Comparison of ENCODE assay signal across 16 cellular contexts in the genomic region with DNA sequence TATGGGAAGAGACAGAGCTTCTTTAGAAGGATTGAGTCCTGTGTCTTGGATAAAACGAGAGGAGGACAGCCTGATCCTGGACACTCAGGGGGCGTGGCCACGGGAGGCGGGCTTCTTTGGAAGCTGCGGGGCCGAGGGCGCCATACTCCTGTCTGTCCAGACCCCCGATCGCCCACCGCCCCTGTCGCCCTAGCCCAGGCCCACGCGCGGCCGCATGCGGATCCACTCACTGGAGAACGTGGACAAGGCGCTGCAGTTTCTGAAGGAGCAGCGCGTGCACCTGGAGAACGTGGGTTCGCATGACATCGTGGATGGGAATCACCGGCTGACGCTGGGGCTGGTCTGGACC. TPM values are rescaled to one million over a fixed set of nuclear protein-coding genes. Genes with fewer than 3 reads are reported as not detected.
A peak's percentile ranks its signal among the peaks of the same experiment; 100 is the strongest.
DNase-seq lines count a peak whose midpoint lies in the region; ATAC-seq, FAIRE-seq and TF ChIP-seq lines count a peak whose summit lies in the region.
"Had no signal": no experiment of that assay in that cellular context is flagged by ENCODE, and none has a peak within 500 bp of the region (broad histone marks: within the 10 kb centered on the region; RNA-seq: fewer than 3 reads in every experiment).

No MANE protein-coding gene starts in this region.

- H3K27me3 Mint-ChIP-seq in activated CD8-positive, alpha-beta memory T cell treated with anti-CD3 and anti-CD28 coated beads, Interleukin-2, amount 10 ng/mL, durations not matched to agents 7 days and 5 days, result peaks cover 18% of the 10 kb centered on the region

- TF ChIP-seq POLR2A in H1 (IDR thresholded peaks at IDR 0.05; ENCODE audit: control extremely low read depth in 1 of 2, low read depth in 2 of 2, low read length in 2 of 2) (no peak), testis (IDR thresholded peaks at IDR 0.05) (no peak)

- WGBS in H1 (ENCODE audit: extremely low coverage in 1 of 2, insufficient coverage in 1 of 2, insufficient read length in 1 of 2, insufficient replicate concordance in 2 of 2, low coverage in 1 of 2, low lambda C conversion rate in 2 of 2, missing lambda C conversion rate in 1 of 2), 2 experiments, result 91% methylated on average over 25 of the region's 25 CpGs; no CpG with 5 or more reads in 1 of the 2 experiments
- WGBS in testis, 2 donors, result 56 to 58% methylated on average over 25 of the region's 25 CpGs

- POLR2A ChIA-PET in H1 (lab: Charles Lee; ENCODE audit: partially characterized antibody), result no interaction called here

- no peaks in the 10 kb centered on the region for H3K9me3 Mint-ChIP-seq in activated CD8-positive, alpha-beta memory T cell treated with anti-CD3 and anti-CD28 coated beads, Interleukin-2, amount 10 ng/mL, durations not matched to agents 7 days and 5 days (ENCODE audit: low read depth)

- H2BK12ac ChIP-seq in H1 (ENCODE audit: low read depth, low read length), result 0 out of 2 replicates have a peak overlapping the region, but pooled peaks have one; percentile 68

- no peak for DNase-seq in BE2C
- peak; percentile 75 for DNase-seq in H7
- DNase-seq in H1 (ENCODE audit: low read depth in 1 of 2, low spot score in 2 of 2), result no peak
- DNase-seq in testis, result peak; percentile 28
- no peak for DNase-seq in activated CD8-positive, alpha-beta memory T cell treated with anti-CD3 and anti-CD28 coated beads, Interleukin-2, amount 10 ng/mL, durations not matched to agents 7 days and 5 days
- no peak for DNase-seq in GM10266 (ENCODE audit: extremely low spot score)
- DNase-seq: DMS153, DND-41, GF-D8, GM23248, HCEC 1CT, Karpas-422 had no signal

- H3K4me1 Mint-ChIP-seq in activated CD8-positive, alpha-beta memory T cell treated with anti-CD3 and anti-CD28 coated beads, Interleukin-2, amount 10 ng/mL, durations not matched to agents 7 days and 5 days, result peaks cover 6% of the 10 kb centered on the region

- H4K91ac ChIP-seq in H1 (replicated peaks; ENCODE audit: insufficient read length, low read length), result no peak overlapping the region

- no peaks in the 10 kb centered on the region for H4K20me1 ChIP-seq in H1 (replicated peaks in 1 of 2; ENCODE audit: control insufficient read depth in 1 of 2, insufficient read depth in 2 of 2, low read length in 2 of 2)

- H3K4ac ChIP-seq in H1 (replicated peaks; ENCODE audit: insufficient read length, low read depth, low read length), result no peak overlapping the region

- no peak for FAIRE-seq in H1 (lab: Jason Lieb, UNC)
- FAIRE-seq: A204.1, D721Med had no signal

- no peak overlapping the region for H3K18ac ChIP-seq in H1 (ENCODE audit: extremely low read depth, low read length)

- CTCF ChIA-PET in H1 (lab: Charles Lee; ENCODE audit: partially characterized antibody), result interaction anchor here (1.4 to 2.3 kb wide), 4 partner anchors 11 to 61 kb away, joined by 4 to 11 read pairs (median 6); no protein-coding TSS in a partner anchor
- CTCF ChIA-PET in activated CD8-positive, alpha-beta memory T cell treated with anti-CD3 and anti-CD28 coated beads, Interleukin-2, amount 10 ng/mL, durations not matched to agents 7 days and 5 days (lab: Charles Lee), result interaction anchor here (0.5 to 2.0 kb wide), 2 partner anchors 142 to 145 kb away, joined by 3 to 4 read pairs; no protein-coding TSS in a partner anchor

- no peak overlapping the region for H3K27ac Mint-ChIP-seq in activated CD8-positive, alpha-beta memory T cell treated with anti-CD3 and anti-CD28 coated beads, Interleukin-2, amount 10 ng/mL, durations not matched to agents 7 days and 5 days

- intact Hi-C loops in testis (cut with DNase I; ENCODE audit: low total_unique reads), result no loop called here

- H3K27me3 ChIP-seq in BE2C (no peaks in the 10 kb centered on the region), H7 (ENCODE audit: control insufficient read depth, insufficient read depth, low read length) (peaks cover 20% of the 10 kb centered on the region), H1 (replicated peaks in 1 of 4; ENCODE audit: control insufficient read depth in 3 of 4, extremely low read depth in 1 of 4, insufficient read depth in 3 of 4, low read length in 3 of 4) (peaks cover 0 to 3% (median 1%) of the 10 kb centered on the region in 4 experiments; a peak in 3 of 7 replicates), testis (no peaks in the 10 kb centered on the region)

- H3K4me1 ChIP-seq in BE2C, result no peaks in the 10 kb centered on the region
- peaks cover 0 to 5% (median 0%) of the 10 kb centered on the region in 4 experiments; a peak in 1 of 7 replicates for H3K4me1 ChIP-seq in H1 (replicated peaks in 1 of 4; ENCODE audit: control insufficient read depth in 3 of 4, insufficient read depth in 4 of 4, low read length in 3 of 4)
- no peaks in the 10 kb centered on the region for H3K4me1 ChIP-seq in testis

- no peaks in the 10 kb centered on the region for H3K79me2 ChIP-seq in H1 (ENCODE audit: control insufficient read depth in 1 of 2, insufficient read depth in 2 of 2, low read length in 2 of 2)

- H3K4me3 ChIP-seq in BE2C (ENCODE audit: low read depth, low read length) (peak overlapping the region; percentile 15; the same call in 1 of the 2 replicates), H7 (ENCODE audit: insufficient read depth, low read depth, low read length) (peak overlapping the region; percentile 32; the same call in 1 of the 2 replicates), H1 (ENCODE audit: extremely low read depth in 1 of 4, insufficient read depth in 2 of 4, low read depth in 3 of 4, low read length in 4 of 4) (no peak overlapping the region), testis (peak overlapping the region in 1 of 2 donors; percentile 23)
- H3K4me3 ChIP-seq: GM23248 had no signal

- H3K36me3 Mint-ChIP-seq in activated CD8-positive, alpha-beta memory T cell treated with anti-CD3 and anti-CD28 coated beads, Interleukin-2, amount 10 ng/mL, durations not matched to agents 7 days and 5 days, result no peaks in the 10 kb centered on the region

- no peaks in the 10 kb centered on the region for H3K9me3 ChIP-seq in BE2C
- 0 out of 4 replicates have a peak, but pooled peaks cover 0 to 2% of the 10 kb centered on the region in 2 experiments for H3K9me3 ChIP-seq in H1 (ENCODE audit: insufficient read depth in 2 of 2, low read depth in 1 of 2, low read length in 1 of 2)
- no peaks in the 10 kb centered on the region for H3K9me3 ChIP-seq in testis

- no peak overlapping the region for H3K56ac ChIP-seq in H1 (replicated peaks; ENCODE audit: insufficient read length, low read depth, low read length)

- H2AFZ ChIP-seq in H1 (ENCODE audit: low read length), result no peak overlapping the region
- H2AFZ ChIP-seq: GM23248 had no signal

- no peak overlapping the region; the same call in 1 of the 2 replicates for H4K8ac ChIP-seq in H1 (ENCODE audit: extremely low read depth, insufficient read depth, low read length)

- peaks cover 1% of the 10 kb centered on the region; the same call in 1 of the 2 replicates for H3K23me2 ChIP-seq in H1 (ENCODE audit: low read depth, low read length)

- no peak for TF ChIP-seq CTCF in BE2C (IDR thresholded peaks at IDR 0.05; ENCODE audit: low read depth, low read length)
- no peak for TF ChIP-seq CTCF in H1 (IDR thresholded peaks at IDR 0.05; ENCODE audit: control extremely low read depth in 1 of 3, insufficient read depth in 1 of 3, low read depth in 1 of 3, low read length in 3 of 3)
- TF ChIP-seq CTCF in testis (IDR thresholded peaks at IDR 0.05), result no peak
- TF ChIP-seq CTCF in GM10266 (IDR thresholded peaks at IDR 0.05; ENCODE audit: control insufficient read depth, insufficient read depth, low read depth, missing control alignments), result no peak

- H3K27ac ChIP-seq in H1 (ENCODE audit: low read depth, low read length) (no peak overlapping the region), testis (no peak overlapping the region)
- H3K27ac ChIP-seq: GM23248, HL-60 had no signal

- H3K14ac ChIP-seq in H1 (ENCODE audit: insufficient read length), result no peak overlapping the region

- no peak for ATAC-seq in HG03342 (IDR thresholded peaks at IDR 0.05; ENCODE audit: unreplicated experiment)
- no peak for ATAC-seq in activated CD8-positive, alpha-beta memory T cell treated with anti-CD3 and anti-CD28 coated beads, Interleukin-2, amount 10 ng/mL, durations not matched to agents 7 days and 5 days

- H3K4me2 ChIP-seq in H1 (ENCODE audit: insufficient read depth in 1 of 2, low read depth in 2 of 2, low read length in 2 of 2), result no peak overlapping the region

- H2BK20ac ChIP-seq in H1 (ENCODE audit: low read length), result no peak overlapping the region

- no peak overlapping the region for H3K23ac ChIP-seq in H1 (ENCODE audit: insufficient read length)

- H3K9ac ChIP-seq in H1 (replicated peaks in 1 of 4; ENCODE audit: extremely low read depth in 1 of 4, low read depth in 3 of 4, low read length in 3 of 4), result no peak overlapping the region
- H3K9ac ChIP-seq: GM23248 had no signal

- TF ChIP-seq RAD21 in H1 (IDR thresholded peaks at IDR 0.05 in 1 of 2, conservative IDR thresholded peaks at IDR 0.05 in 1 of 2; ENCODE audit: low read depth in 2 of 2, low read length in 2 of 2), result no peak

- no peak overlapping the region for H3K4me3 Mint-ChIP-seq in activated CD8-positive, alpha-beta memory T cell treated with anti-CD3 and anti-CD28 coated beads, Interleukin-2, amount 10 ng/mL, durations not matched to agents 7 days and 5 days

- TF ChIP-seq EP300 in H1 (IDR thresholded peaks at IDR 0.05; ENCODE audit: borderline replicate concordance in 1 of 2, low read depth in 2 of 2, low read length in 2 of 2), result no peak

- H2BK120ac ChIP-seq in H1 (replicated peaks; ENCODE audit: low read depth, low read length), result no peak overlapping the region

- no peak overlapping the region for H4K5ac ChIP-seq in H1 (ENCODE audit: insufficient read length, low read depth, low read length)

- H2BK15ac ChIP-seq in H1 (ENCODE audit: low read length), result no peak overlapping the region

- H2AK5ac ChIP-seq in H1 (ENCODE audit: low read depth, low read length), result no peak overlapping the region

- H2BK5ac ChIP-seq in H1 (ENCODE audit: low read depth, low read length), result no peak overlapping the region; the same call in 1 of the 2 replicates

- no peaks in the 10 kb centered on the region for H3K79me1 ChIP-seq in H1 (ENCODE audit: low read depth, low read length)

- H3K36me3 ChIP-seq in BE2C (no peaks in the 10 kb centered on the region), H7 (replicated peaks; ENCODE audit: control insufficient read depth, insufficient read depth, low read length) (no peaks in the 10 kb centered on the region), H1 (ENCODE audit: control insufficient read depth in 2 of 4, insufficient read depth in 4 of 4, low read length in 3 of 4) (no peaks in the 10 kb centered on the region), testis (ENCODE audit: low read depth, missing control alignments) (no peaks in the 10 kb centered on the region)

RNA-seq across cellular contexts. Expression of a gene that starts 23.1 kb away (rescaled TPM):
- 36.8 TPM for polyA plus RNA-seq in BE2C (2012; ENCODE audit: insufficient read depth, insufficient read length, low read depth)
- 0.78 and 1.1 TPM in 2 replicates for total RNA-seq in H7 (2014; rRNA removed; shearing (Covaris generic))
- total RNA-seq in H1 (2021; fragmentation: NEBNext Ultra II Directional; extraction: Animal tissue kit (Norgen Biotek cat#: 25700)), result 1.9 and 3.4 TPM in 2 replicates
- polyA plus RNA-seq in H1 (2011; rRNA removed), result 3.0 and 4.7 TPM in 2 replicates
- 5.7 TPM for polyA plus RNA-seq in H1 (2011; cell fraction: cytosol; rRNA removed)
- 6.7 TPM for polyA plus RNA-seq in H1 (2011; cell fraction: nucleus; rRNA removed)
- 3.3 to 7.4 TPM (median 5.5 TPM) in 4 replicates for polyA plus RNA-seq in H1 (2012, experiment 1 of 2)
- polyA plus RNA-seq in H1 (2012, experiment 2 of 2), result 2.0 TPM
- polyA plus RNA-seq in H1 (2013, experiment 1 of 2), result 2.4 TPM
- 1.8 TPM for polyA plus RNA-seq in H1 (2013, experiment 2 of 2)
- 1.3 and 2.0 TPM in 2 replicates for polyA minus RNA-seq in H1 (2011; rRNA and poly(A)+ RNA removed)
- polyA minus RNA-seq in H1 (2011; cell fraction: cytosol; rRNA and poly(A)+ RNA removed), result 1.8 TPM
- polyA minus RNA-seq in H1 (2011; cell fraction: nucleus; rRNA and poly(A)+ RNA removed), result 1.6 TPM
- total RNA-seq in testis, result 10 to 100 TPM; 18.3 to 27.9 TPM
- polyA plus RNA-seq in testis (ENCODE audit: insufficient read depth, low read depth, low replicate concordance), result 7.2 TPM
- total RNA-seq in activated CD8-positive, alpha-beta memory T cell treated with anti-CD3 and anti-CD28 coated beads, Interleukin-2, amount 10 ng/mL, durations not matched to agents 7 days and 5 days, result under 1 TPM; 0.30 to 0.44 TPM

RNA-seq across cellular contexts. Expression of a gene that starts 24.3 kb away (rescaled TPM):
- polyA plus RNA-seq in BE2C (2012; ENCODE audit: insufficient read depth, insufficient read length, low read depth), result 3.4 TPM
- 43.6 and 53.8 TPM in 2 replicates for total RNA-seq in H7 (2014; rRNA removed; shearing (Covaris generic))
- 28.7 and 32.3 TPM in 2 replicates for total RNA-seq in H1 (2021; fragmentation: NEBNext Ultra II Directional; extraction: Animal tissue kit (Norgen Biotek cat#: 25700))
- polyA plus RNA-seq in H1 (2011; rRNA removed) (182 and 196 TPM in 2 replicates), testis (ENCODE audit: insufficient read depth, low read depth, low replicate concordance) (36.8 TPM)
- polyA plus RNA-seq in H1 (2011; cell fraction: cytosol; rRNA removed), result 134 TPM
- polyA plus RNA-seq in H1 (2011; cell fraction: nucleus; rRNA removed), result 82.5 TPM
- polyA plus RNA-seq in H1 (2012, experiment 1 of 2), result 36.4 to 73.2 TPM (median 66.2 TPM) in 4 replicates
- polyA plus RNA-seq in H1 (2012, experiment 2 of 2), result 60.9 TPM
- 43.5 TPM for polyA plus RNA-seq in H1 (2013, experiment 1 of 2)
- polyA plus RNA-seq in H1 (2013, experiment 2 of 2), result 41.3 TPM
- polyA minus RNA-seq in H1 (2011; rRNA and poly(A)+ RNA removed), result 37.7 and 38.8 TPM in 2 replicates
- polyA minus RNA-seq in H1 (2011; cell fraction: cytosol; rRNA and poly(A)+ RNA removed), result 41.1 TPM
- polyA minus RNA-seq in H1 (2011; cell fraction: nucleus; rRNA and poly(A)+ RNA removed), result 29.0 TPM
- total RNA-seq in testis, result 10 to 100 TPM; 25.0 to 43.3 TPM
- 10 to 100 TPM; 12.9 to 23.3 TPM for total RNA-seq in activated CD8-positive, alpha-beta memory T cell treated with anti-CD3 and anti-CD28 coated beads, Interleukin-2, amount 10 ng/mL, durations not matched to agents 7 days and 5 days

RNA-seq across cellular contexts. Expression of a gene that starts 45.7 kb away (rescaled TPM):
- 77.4 TPM for polyA plus RNA-seq in BE2C (2012; ENCODE audit: insufficient read depth, insufficient read length, low read depth)
- 26.0 and 29.9 TPM in 2 replicates for total RNA-seq in H7 (2014; rRNA removed; shearing (Covaris generic))
- 32.1 and 33.4 TPM in 2 replicates for total RNA-seq in H1 (2021; fragmentation: NEBNext Ultra II Directional; extraction: Animal tissue kit (Norgen Biotek cat#: 25700))
- polyA plus RNA-seq in H1 (2011; rRNA removed), result 15.1 and 23.5 TPM in 2 replicates
- 14.4 TPM for polyA plus RNA-seq in H1 (2011; cell fraction: cytosol; rRNA removed)
- 17.5 TPM for polyA plus RNA-seq in H1 (2011; cell fraction: nucleus; rRNA removed)
- polyA plus RNA-seq in H1 (2012, experiment 1 of 2), result 19.0 to 27.4 TPM (median 21.0 TPM) in 4 replicates
- 29.2 TPM for polyA plus RNA-seq in H1 (2012, experiment 2 of 2)
- polyA plus RNA-seq in H1 (2013, experiment 1 of 2), result 11.0 TPM
- polyA plus RNA-seq in H1 (2013, experiment 2 of 2), result 10.4 TPM
- polyA minus RNA-seq in H1 (2011; rRNA and poly(A)+ RNA removed), result 18.8 and 25.3 TPM in 2 replicates
- polyA minus RNA-seq in H1 (2011; cell fraction: cytosol; rRNA and poly(A)+ RNA removed), result 34.3 TPM
- 11.6 TPM for polyA minus RNA-seq in H1 (2011; cell fraction: nucleus; rRNA and poly(A)+ RNA removed)
- total RNA-seq in testis, result 10 to 100 TPM; 24.3 to 33.9 TPM
- polyA plus RNA-seq in testis (ENCODE audit: insufficient read depth, low read depth, low replicate concordance), result 22.4 TPM
- total RNA-seq in activated CD8-positive, alpha-beta memory T cell treated with anti-CD3 and anti-CD28 coated beads, Interleukin-2, amount 10 ng/mL, durations not matched to agents 7 days and 5 days, result 10 to 100 TPM; 13.4 to 13.7 TPM

Comparison
In these comparisons a context has a peak if more than half of its experiments do, and no peak if none do; other contexts are left out.
1. DNase-seq: peak in H7 (single experiment) and testis (single experiment); none in BE2C (single experiment), H1 (0 of 2), activated CD8-positive, alpha-beta memory T cell treated with anti-CD3 and anti-CD28 coated beads, Interleukin-2, amount 10 ng/mL, durations not matched to agents 7 days and 5 days (single experiment) and GM10266 (single experiment).
2. H3K4me3 ChIP-seq: peak in BE2C (single experiment) and H7 (single experiment); none in H1 (0 of 4).